Comparison of ENCODE assay signal across 17 cellular contexts in the genomic region with DNA sequence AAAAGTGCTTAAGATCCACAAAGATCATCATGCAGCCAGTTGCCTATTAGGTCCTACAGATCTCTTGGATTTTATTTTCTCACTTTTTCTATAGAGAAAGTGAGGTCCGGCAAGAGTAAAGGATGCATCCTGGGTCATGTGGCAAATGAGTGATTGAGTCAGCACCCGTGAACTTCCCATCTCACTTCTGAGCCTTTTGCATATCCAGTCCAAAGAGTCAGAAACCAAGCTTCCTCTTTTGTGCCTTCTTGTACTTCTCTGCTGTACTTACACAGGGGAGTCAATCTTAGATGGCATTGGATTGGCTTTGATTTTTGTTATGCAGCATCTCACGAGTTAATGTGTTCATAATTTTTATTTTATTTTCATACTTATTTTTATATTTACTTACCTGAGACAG.
"Had no signal": no experiment of that assay in that cellular context is flagged by ENCODE, and none has a peak within 500 bp of the region (broad histone marks: within the 10 kb centered on the region; RNA-seq: fewer than 3 reads in every experiment).

No MANE protein-coding gene starts in this region.

- DNase-seq: activated CD4-positive, alpha-beta memory T cell treated with anti-CD3 and anti-CD28 coated beads, Interleukin-2, amount 10 ng/mL, durations not matched to agents 7 days and 5 days; activated CD4-positive, alpha-beta T cell treated with anti-CD3 and anti-CD28 coated beads, Interleukin-2, amount 10 ng/mL, durations not matched to agents 24 days and 14 days; activated gamma-delta T cell; aorta; effector CD8-positive, alpha-beta T cell; foreskin keratinocyte; kidney; lower lobe of right lung; mesendoderm; mucosa of descending colon; nephron progenitor cell; pancreas; right cardiac atrium; stimulated activated CD4-positive, alpha-beta T cell treated with anti-CD3 and anti-CD28 coated beads, Interleukin-4, amount 100 ng/mL, for 4 hours; tibial artery had no signal

- H3K4me1 ChIP-seq: lower lobe of right lung, pancreas had no signal

- H3K4me3 ChIP-seq: lower lobe of right lung, mucosa of descending colon, pancreas, tibial artery had no signal

- H3K27me3 ChIP-seq: foreskin keratinocyte, pancreas, tibial artery had no signal

- H3K36me3 ChIP-seq: lower lobe of right lung, pancreas, tibial artery had no signal

- H3K9me3 ChIP-seq: lower lobe of right lung, mucosa of descending colon, pancreas, tibial artery had no signal

- H3K27ac ChIP-seq: foreskin keratinocyte, lower lobe of right lung, pancreas, tibial artery had no signal

- ATAC-seq: activated CD4-positive, CD25-positive, alpha-beta regulatory T cell treated with anti-CD3 and anti-CD28 coated beads, Interleukin-2, amount 50 U/mL, for 24 hours; activated naive CD4-positive, alpha-beta T cell treated with anti-CD3 and anti-CD28 coated beads, Interleukin-2, amount 50 U/mL, for 72 hours; foreskin keratinocyte; lower lobe of right lung; mucosa of descending colon; pancreas; right cardiac atrium had no signal
